ENCODE assay signal across 9 cellular contexts in the genomic region with DNA sequence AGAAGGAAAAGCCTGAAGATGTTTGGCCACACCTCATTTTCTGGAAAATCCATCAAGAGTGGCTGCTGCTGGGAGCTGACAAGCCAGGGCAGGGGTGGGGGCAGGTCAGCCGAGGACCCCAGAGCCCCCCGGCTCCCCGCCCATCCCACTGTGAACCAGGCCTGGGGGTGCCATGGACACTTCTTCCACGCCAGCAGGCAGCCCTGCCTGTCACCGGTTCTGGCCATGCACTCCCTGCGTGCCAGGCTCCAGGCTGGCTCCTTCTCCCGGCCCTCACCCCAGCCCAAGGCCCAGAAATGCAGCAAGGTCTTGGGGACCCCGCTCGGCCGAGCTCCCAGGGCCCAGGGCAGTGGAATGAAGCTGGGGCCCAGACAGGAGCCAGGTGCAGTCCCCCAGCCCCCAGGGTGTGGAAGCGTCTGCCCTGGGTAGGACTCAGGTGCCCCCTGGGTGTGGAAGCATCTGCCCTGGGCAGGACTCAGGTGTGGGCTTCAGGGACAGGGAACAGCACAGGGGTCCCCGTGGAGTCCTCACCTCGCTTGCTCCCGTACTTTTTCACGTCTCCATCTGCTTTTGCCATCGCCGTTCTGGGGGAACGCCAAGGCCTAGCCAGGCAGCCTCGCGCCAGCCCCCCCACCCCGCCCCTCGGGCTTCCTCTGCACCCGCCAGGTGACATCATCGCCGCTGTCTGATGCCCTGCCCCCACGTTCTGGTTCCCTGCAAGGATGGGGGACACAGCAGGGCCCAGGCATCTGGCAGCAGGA. TPM values are rescaled to one million over a fixed set of nuclear protein-coding genes. Genes with fewer than 3 reads are reported as not detected.
A peak's percentile ranks its signal among the peaks of the same experiment; 100 is the strongest.
DNase-seq lines count a peak whose midpoint lies in the region; ATAC-seq and TF ChIP-seq lines count a peak whose summit lies in the region.
"Not testable (repeated sequence)": the region's sequence is repeated elsewhere in the genome, so short reads cannot be mapped to it uniquely, and the experiment has no call there.
"Had no signal": no experiment of that assay in that cellular context is flagged by ENCODE, and none has a peak within 500 bp of the region (broad histone marks: within the 10 kb centered on the region; RNA-seq: fewer than 3 reads in every experiment).

No MANE protein-coding gene starts in this region.

- TF ChIP-seq EP300 in sigmoid colon (IDR thresholded peaks at IDR 0.05) = peak in 3 of 4 donors; percentile 7 to 73 (median 14)
- not testable (repeated sequence) for TF ChIP-seq EP300 in suprapubic skin (IDR thresholded peaks at IDR 0.05); upper lobe of left lung (IDR thresholded peaks at IDR 0.05)

- H3K4me3 ChIP-seq in coronary artery (peak overlapping the region; percentile 68), sigmoid colon (peak overlapping the region in 3 of 4 donors; percentile 37 to 47 (median 39))
- H3K4me3 ChIP-seq in lung, suprapubic skin, upper lobe of left lung: not testable (repeated sequence)

- H3K9me3 ChIP-seq in lung (ENCODE audit: control insufficient read depth in 2 of 2, insufficient read depth in 1 of 2, low read length in 1 of 2); sigmoid colon; suprapubic skin; upper lobe of left lung: not testable (repeated sequence)

- WGBS in lung, 2 donors = 62 to 78% methylated on average over 13 to 21 of the region's 26 CpGs
- 71 to 84% methylated on average over 21 to 22 of the region's 26 CpGs for WGBS in sigmoid colon, 2 donors
- WGBS in suprapubic skin = no CpG with 5 or more reads among the region's 26 CpGs
- 66 to 81% methylated on average over 10 to 19 of the region's 26 CpGs for WGBS in upper lobe of left lung, 2 donors

- peak; percentile 13 for ATAC-seq in foreskin keratinocyte
- ATAC-seq in left ventricle myocardium superior = peak; percentile 3
- ATAC-seq in lung (ENCODE audit: insufficient read depth, low FRiP score) = not testable (repeated sequence)
- peak; percentile 1 to 9 for ATAC-seq in upper lobe of left lung (ENCODE audit: low FRiP score in 2 of 2)

- intact Hi-C loops in left ventricle myocardium superior (cut with micrococcal nuclease); sigmoid colon (cut with DNase I): not testable (repeated sequence)

- DNase-seq in NCI-H2171 treated with DMSO at 0.1 percent for 48 hours (lab: John Stamatoyannopoulos, UW) (peak; percentile 64), sigmoid colon (peak; percentile 80), upper lobe of left lung (peak in 1 of 2 donors; percentile 60)
- not testable (repeated sequence) for DNase-seq in coronary artery (ENCODE audit: low spot score); foreskin keratinocyte; left ventricle myocardium superior; lung (ENCODE audit: low spot score); suprapubic skin (ENCODE audit: low spot score in 2 of 2)

- not testable (repeated sequence) for H3K36me3 ChIP-seq in lung (ENCODE audit: control insufficient read depth in 2 of 2, insufficient read depth in 2 of 2, low read length in 2 of 2); sigmoid colon; suprapubic skin; upper lobe of left lung

- H3K4me1 ChIP-seq in foreskin keratinocyte (peaks cover 13% of the 10 kb centered on the region), lung (ENCODE audit: control insufficient read depth in 2 of 2, insufficient read depth in 2 of 2, low read length in 2 of 2) (peaks cover 8 to 24% of the 10 kb centered on the region in 2 donors), sigmoid colon (peaks cover 2 to 83% (median 79%) of the 10 kb centered on the region in 4 donors), suprapubic skin (peaks cover 71% of the 10 kb centered on the region), upper lobe of left lung (peaks cover 42 to 63% (median 51%) of the 10 kb centered on the region in 4 donors)

- TF ChIP-seq CTCF in coronary artery (IDR thresholded peaks at IDR 0.05); foreskin keratinocyte (conservative IDR thresholded peaks at IDR 0.05); lung (IDR thresholded peaks at IDR 0.05; ENCODE audit: control extremely low read depth, extremely low read depth); sigmoid colon (IDR thresholded peaks at IDR 0.05); suprapubic skin (IDR thresholded peaks at IDR 0.05); upper lobe of left lung (IDR thresholded peaks at IDR 0.05): not testable (repeated sequence)

- TF ChIP-seq POLR2A in sigmoid colon (IDR thresholded peaks at IDR 0.05); suprapubic skin (IDR thresholded peaks at IDR 0.05); upper lobe of left lung (IDR thresholded peaks at IDR 0.05): not testable (repeated sequence)

- H3K27me3 ChIP-seq in foreskin keratinocyte; lung (ENCODE audit: control insufficient read depth, insufficient read depth); sigmoid colon; suprapubic skin; upper lobe of left lung: not testable (repeated sequence)

- H3K27ac ChIP-seq in coronary artery = peak overlapping the region; percentile 98 to 99
- not testable (repeated sequence) for H3K27ac ChIP-seq in foreskin keratinocyte
- peak overlapping the region; percentile 73 to 79 for H3K27ac ChIP-seq in lung (ENCODE audit: low read depth in 1 of 2, low read length in 1 of 2)
- peak overlapping the region; percentile 84 to 99 (median 96) for H3K27ac ChIP-seq in sigmoid colon
- peak overlapping the region; percentile 41 for H3K27ac ChIP-seq in suprapubic skin
- H3K27ac ChIP-seq in upper lobe of left lung = peak overlapping the region; percentile 47 to 91 (median 88)

RNA-seq across cellular contexts. Expression of a gene that starts 12.6 kb away (rescaled TPM):
- 36.7 and 46.5 TPM in 2 replicates for total RNA-seq in foreskin keratinocyte
- 16.8 and 19.7 TPM in 2 replicates for polyA plus RNA-seq in foreskin keratinocyte
- 92.9 TPM for total RNA-seq in left ventricle myocardium superior
- 100 to 1,000 TPM in 1 of 2 donors, 10 to 100 TPM in 1; 82.9 to 128 TPM for total RNA-seq in lung
- polyA plus RNA-seq in lung = 10 to 100 TPM; 39.1 to 46.3 TPM
- total RNA-seq in sigmoid colon = 100 to 1,000 TPM in 2 of 4 donors, 10 to 100 TPM in 2; 81.6 to 372 (median 134) TPM
- polyA plus RNA-seq in sigmoid colon = 10 to 100 TPM; 10.6 to 61.4 (median 11.4) TPM
- total RNA-seq in suprapubic skin = 100 to 1,000 TPM; 209 to 446 (median 293) TPM
- total RNA-seq in upper lobe of left lung = 100 to 1,000 TPM in 3 of 6 donors, 10 to 100 TPM in 3; 75.4 to 567 (median 106) TPM

RNA-seq across cellular contexts. Expression of a gene that starts 25.3 kb away (rescaled TPM):
- total RNA-seq in foreskin keratinocyte (0.42 and 0.44 TPM in 2 replicates), left ventricle myocardium superior (1.7 TPM), lung (under 1 TPM; 0.48 to 0.95 TPM), sigmoid colon (1 to 10 TPM in 2 of 4 donors, under 1 TPM in 1, not detected in 1; 0.68 to 3.0 (median 1.8) TPM), suprapubic skin (1 to 10 TPM in 3 of 4 donors, under 1 TPM in 1; 0.64 to 3.0 (median 1.4) TPM), upper lobe of left lung (1 to 10 TPM in 1 of 6 donors, under 1 TPM in 3, not detected in 2; 0.30 to 6.8 (median 0.85) TPM)
- polyA plus RNA-seq in foreskin keratinocyte (0.49 and 0.72 TPM in 2 replicates), lung (1 to 10 TPM in 1 of 2 donors, under 1 TPM in 1; 0.30 to 1.0 TPM), sigmoid colon (10 to 100 TPM; 13.9 to 18.8 (median 16.2) TPM)
- total RNA-seq: A172 had no signal

RNA-seq across cellular contexts. Expression of a gene that starts 32.5 kb away (rescaled TPM):
- 86.0 and 89.7 TPM in 2 replicates for total RNA-seq in foreskin keratinocyte
- polyA plus RNA-seq in foreskin keratinocyte = 62.1 and 69.0 TPM in 2 replicates
- 21.4 TPM for total RNA-seq in left ventricle myocardium superior
- 10 to 100 TPM; 33.4 to 74.2 TPM for total RNA-seq in lung
- 10 to 100 TPM; 44.8 to 51.9 TPM for polyA plus RNA-seq in lung
- total RNA-seq in sigmoid colon = 10 to 100 TPM; 30.3 to 46.3 (median 34.9) TPM
- polyA plus RNA-seq in sigmoid colon = 10 to 100 TPM; 45.0 to 65.1 (median 63.6) TPM
- 10 to 100 TPM; 53.4 to 74.7 (median 66.5) TPM for total RNA-seq in suprapubic skin
- 10 to 100 TPM; 34.6 to 72.6 (median 52.9) TPM for total RNA-seq in upper lobe of left lung
